In the genomic region with DNA sequence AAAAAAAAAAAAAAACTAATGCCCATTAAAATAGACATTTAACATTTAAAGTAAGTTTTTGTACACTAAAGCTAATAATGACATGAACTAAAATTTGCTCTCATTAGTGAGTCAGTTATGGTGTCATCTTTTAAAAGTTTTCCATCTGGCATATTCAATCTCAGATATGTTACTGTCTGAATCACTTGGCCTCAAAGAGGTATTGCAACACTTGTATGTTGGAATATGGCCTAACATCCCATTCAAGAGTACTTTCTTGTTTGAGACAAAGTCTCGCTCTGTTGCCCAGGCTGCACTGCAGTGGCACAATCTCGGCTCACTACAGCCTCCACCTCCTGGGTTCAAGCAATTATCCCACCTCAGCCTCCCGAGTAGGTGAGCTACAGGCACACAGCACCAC, we compare ENCODE assay signal across 17 cellular contexts.
DNase-seq lines count a peak whose midpoint lies in the region; TF ChIP-seq lines count a peak whose summit lies in the region.
"Had no signal": no experiment of that assay in that cellular context is flagged by ENCODE, and none has a peak within 500 bp of the region (broad histone marks: within the 10 kb centered on the region; RNA-seq: fewer than 3 reads in every experiment).

No MANE protein-coding gene starts in this region.

- DNase-seq in AG08396 (ENCODE audit: low spot score) (peak; percentile 12), LHCN-M2 (ENCODE audit: low read depth) (peak; percentile 77), choroid plexus epithelial cell (ENCODE audit: low read depth) (peak; percentile 11), iris pigment epithelial cell (ENCODE audit: low read depth) (peak; percentile 73), SHP77 (lab: John Stamatoyannopoulos, UW) (no peak), COLO829 (ENCODE audit: low spot score) (no peak), NCI-H526 treated with DMSO at 0.1 percent for 48 hours (lab: John Stamatoyannopoulos, UW) (no peak), DMS153 (lab: John Stamatoyannopoulos, UW) (no peak)
- DNase-seq: cerebellar nuclear complex; KG1; kidney; naive B cell; NCI-H1105 treated with DMSO at 0.1 percent for 48 hours; posterior cingulate gyrus; stimulated activated naive CD8-positive, alpha-beta T cell treated with anti-CD3 and anti-CD28 coated beads, Interleukin-15, Interleukin-2, amounts not matched to agents 100 U/mL and 50 U/mL, for 24 hours; upper lobe of left lung had no signal

- H3K4me3 ChIP-seq in choroid plexus epithelial cell (ENCODE audit: low read depth, low read length) = no peak overlapping the region
- H3K4me3 ChIP-seq: HAP-1, upper lobe of left lung had no signal

- TF ChIP-seq CTCF in choroid plexus epithelial cell (conservative IDR thresholded peaks at IDR 0.05; ENCODE audit: low read depth, low read length) = no peak

Comparison
In these comparisons a context has a peak if more than half of its experiments do, and no peak if none do; other contexts are left out.
1. DNase-seq: peak in AG08396 (single experiment), LHCN-M2 (single experiment), choroid plexus epithelial cell (single experiment) and iris pigment epithelial cell (single experiment); none in SHP77 (0 of 2), COLO829 (single experiment), NCI-H526 treated with DMSO at 0.1 percent for 48 hours (single experiment) and DMS153 (single experiment).